11 cellular contexts compared by ENCODE assay signal in the genomic region with DNA sequence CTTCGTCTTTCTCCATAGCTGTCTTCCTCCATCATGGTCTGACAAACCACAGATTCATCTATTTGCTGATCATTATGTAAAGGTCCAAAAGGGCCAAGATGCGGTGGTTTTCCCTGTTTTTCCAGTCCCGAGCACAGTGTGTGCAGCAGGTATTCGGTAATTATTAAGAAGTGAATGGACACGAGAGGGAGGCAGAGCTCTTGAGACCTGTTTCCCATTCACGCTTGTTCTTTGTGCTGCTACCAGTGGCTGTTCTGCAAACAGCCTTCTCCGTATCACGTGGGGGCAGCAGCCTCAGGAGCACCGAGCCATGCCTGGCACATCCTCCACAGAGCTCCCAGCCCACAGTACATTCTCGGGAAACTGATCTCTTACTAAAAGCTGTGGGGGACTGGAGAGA. TPM values are rescaled to one million over a fixed set of nuclear protein-coding genes. Genes with fewer than 3 reads are reported as not detected.
DNase-seq lines count a peak whose midpoint lies in the region; ATAC-seq and TF ChIP-seq lines count a peak whose summit lies in the region.
"Had no signal": no experiment of that assay in that cellular context is flagged by ENCODE, and none has a peak within 500 bp of the region (broad histone marks: within the 10 kb centered on the region; RNA-seq: fewer than 3 reads in every experiment).

No MANE protein-coding gene starts in this region.

- peak overlapping the region; percentile 25 for H3K4me3 ChIP-seq in OCI-LY1 (ENCODE audit: low read depth, low read length, poor library complexity, severe bottlenecking)
- H3K4me3 ChIP-seq in right cardiac atrium (ENCODE audit: low read length), result no peak overlapping the region
- H3K4me3 ChIP-seq in stomach, result no peak overlapping the region
- H3K4me3 ChIP-seq in gastrocnemius medialis, result no peak overlapping the region
- no peak overlapping the region for H3K4me3 ChIP-seq in coronary artery

- TF ChIP-seq CTCF in OCI-LY1 (IDR thresholded peaks at IDR 0.05; ENCODE audit: low read length) (peak; percentile 11; the same call in 1 of the 2 replicates), stomach (IDR thresholded peaks at IDR 0.05) (peak in 1 of 7 experiments; percentile 49), gastrocnemius medialis (IDR thresholded peaks at IDR 0.05 in 4 of 5, conservative IDR thresholded peaks at IDR 0.05 in 1 of 5) (no peak), coronary artery (IDR thresholded peaks at IDR 0.05) (no peak)

- DNase-seq in NCI-H1436 (lab: John Stamatoyannopoulos, UW) (peak; percentile 9), NCI-H1436 treated with DMSO at 0.1 percent for 48 hours (lab: John Stamatoyannopoulos, UW) (no peak), right cardiac atrium (no peak), stomach (peak; percentile 50), gastrocnemius medialis (no peak), coronary artery (ENCODE audit: low spot score) (no peak)
- no peak for DNase-seq in activated T-cell treated with anti-CD3 and anti-CD28 coated beads, Interleukin-2, amount 50 U/mL, for 24 hours

- no peaks in the 10 kb centered on the region for H3K9me2 ChIP-seq in OCI-LY1 (ENCODE audit: low read depth, low read length)

- WGBS in right cardiac atrium, result 55% methylated on average over 10 of the region's 10 CpGs
- WGBS in stomach, 5 donors, result 30 to 45% (median 39%) methylated on average over 10 of the region's 10 CpGs

- no peak overlapping the region for H3K27ac Mint-ChIP-seq in activated T-cell treated with anti-CD3 and anti-CD28 coated beads, Interleukin-2, amount 50 U/mL, for 24 hours
- H3K27ac Mint-ChIP-seq: T-helper 1 cell treated with Interleukin-12 subunit alpha and Interleukin-12 subunit beta and Interleukin-4 antibody, amounts not matched to agents 30 μg/mL and 1 μg/mL, for 36 hours had no signal

- H3F3A ChIP-seq in OCI-LY1 (ENCODE audit: insufficient read depth, low read length), result no peaks in the 10 kb centered on the region

- H3K4me1 Mint-ChIP-seq in activated T-cell treated with anti-CD3 and anti-CD28 coated beads, Interleukin-2, amount 50 U/mL, for 24 hours (ENCODE audit: low read depth), result peaks cover 26% of the 10 kb centered on the region

- no peak overlapping the region for H3K9ac ChIP-seq in OCI-LY1 (ENCODE audit: low read length)

- H4K20me1 ChIP-seq in OCI-LY1 (ENCODE audit: insufficient read depth, low read length), result no peaks in the 10 kb centered on the region

- no peak overlapping the region for H2AFZ ChIP-seq in OCI-LY1 (ENCODE audit: low read length)

- peaks cover 8% of the 10 kb centered on the region for H3K27me3 Mint-ChIP-seq in activated T-cell treated with anti-CD3 and anti-CD28 coated beads, Interleukin-2, amount 50 U/mL, for 24 hours

- in situ Hi-C loops in gastrocnemius medialis (cut with MboI; ENCODE audit: low sequenced_read_pairs in 4 of 4), result no loop called here

- H3K4me1 ChIP-seq in OCI-LY1 (ENCODE audit: insufficient read depth, low read length, severe bottlenecking), result no peaks in the 10 kb centered on the region
- H3K4me1 ChIP-seq in right cardiac atrium (ENCODE audit: control insufficient read depth, insufficient read depth, low read length), result peaks cover 2% of the 10 kb centered on the region
- H3K4me1 ChIP-seq in stomach, result peaks cover 0 to 3% (median 1%) of the 10 kb centered on the region in 4 donors
- no peaks in the 10 kb centered on the region for H3K4me1 ChIP-seq in gastrocnemius medialis

- intact Hi-C loops in right cardiac atrium (cut with DNase I), result loop anchor here in 1 of 4 donors (10.0 kb wide), 1 partner anchor 83 kb away; no protein-coding TSS in a partner anchor
- intact Hi-C loops in stomach (cut with DNase I; ENCODE audit: low total_unique reads), result no loop called here
- intact Hi-C loops in gastrocnemius medialis (cut with DNase I; ENCODE audit: low total_unique reads), result no loop called here

- peak overlapping the region; percentile 42; the same call in 1 of the 2 replicates for H3K4me2 ChIP-seq in OCI-LY1 (ENCODE audit: low read length)

- H3K36me3 ChIP-seq in OCI-LY1 (ENCODE audit: insufficient read depth, low read length) (no peaks in the 10 kb centered on the region), stomach (no peaks in the 10 kb centered on the region), gastrocnemius medialis (no peaks in the 10 kb centered on the region)

- H3K27me3 ChIP-seq in OCI-LY1 (ENCODE audit: insufficient read depth, low read length), result peaks cover 9% of the 10 kb centered on the region; the same call in 1 of the 2 replicates
- no peaks in the 10 kb centered on the region for H3K27me3 ChIP-seq in right cardiac atrium (ENCODE audit: control insufficient read depth, insufficient read depth)
- no peaks in the 10 kb centered on the region for H3K27me3 ChIP-seq in stomach
- no peaks in the 10 kb centered on the region for H3K27me3 ChIP-seq in gastrocnemius medialis

- no peak overlapping the region for H3K4me3 Mint-ChIP-seq in activated T-cell treated with anti-CD3 and anti-CD28 coated beads, Interleukin-2, amount 50 U/mL, for 24 hours
- H3K4me3 Mint-ChIP-seq: T-helper 1 cell treated with Interleukin-12 subunit alpha and Interleukin-12 subunit beta and Interleukin-4 antibody, amounts not matched to agents 30 μg/mL and 1 μg/mL, for 36 hours had no signal

- H3K79me2 ChIP-seq in OCI-LY1 (ENCODE audit: insufficient read depth, low read length), result no peaks in the 10 kb centered on the region

- no peaks in the 10 kb centered on the region for H3K9me3 ChIP-seq in OCI-LY1 (ENCODE audit: low read length)
- no peaks in the 10 kb centered on the region for H3K9me3 ChIP-seq in right cardiac atrium (ENCODE audit: control insufficient read depth, low read length)
- no peaks in the 10 kb centered on the region for H3K9me3 ChIP-seq in stomach
- H3K9me3 ChIP-seq in gastrocnemius medialis, result no peaks in the 10 kb centered on the region

- ATAC-seq in right cardiac atrium (peak; percentile 69 to 89), gastrocnemius medialis (no peak)

- H3K9me3 Mint-ChIP-seq in activated T-cell treated with anti-CD3 and anti-CD28 coated beads, Interleukin-2, amount 50 U/mL, for 24 hours, result no peaks in the 10 kb centered on the region
- H3K9me3 Mint-ChIP-seq: T-helper 1 cell treated with Interleukin-12 subunit alpha and Interleukin-12 subunit beta and Interleukin-4 antibody, amounts not matched to agents 30 μg/mL and 1 μg/mL, for 36 hours had no signal

- no peaks in the 10 kb centered on the region for H3K36me3 Mint-ChIP-seq in activated T-cell treated with anti-CD3 and anti-CD28 coated beads, Interleukin-2, amount 50 U/mL, for 24 hours (ENCODE audit: low read depth)

- no peak for TF ChIP-seq POLR2A in stomach (IDR thresholded peaks at IDR 0.05)
- no peak for TF ChIP-seq POLR2A in gastrocnemius medialis (IDR thresholded peaks at IDR 0.05)

- TF ChIP-seq EP300 in stomach (IDR thresholded peaks at IDR 0.05), result no peak

- H3K27ac ChIP-seq in OCI-LY1 (ENCODE audit: low read depth, low read length, poor library complexity, severe bottlenecking) (no peak overlapping the region), right cardiac atrium (ENCODE audit: low read length) (no peak overlapping the region), stomach (no peak overlapping the region), gastrocnemius medialis (no peak overlapping the region), coronary artery (no peak overlapping the region)

RNA-seq across cellular contexts. Expression of gene CCDC70, which starts 50.3 kb away (rescaled TPM):
- total RNA-seq in right cardiac atrium (not detected), stomach (not detected), gastrocnemius medialis (not detected)
- polyA plus RNA-seq in right cardiac atrium (0.07 TPM), stomach (not detected)
- total RNA-seq: dermis microvascular lymphatic vessel endothelial cell, osteocyte had no signal

Comparison
In these comparisons a context has a peak if more than half of its experiments do, and no peak if none do; other contexts are left out.
1. DNase-seq: peak in NCI-H1436 (single experiment) and stomach (single experiment); none in NCI-H1436 treated with DMSO at 0.1 percent for 48 hours (single experiment), right cardiac atrium (0 of 3), gastrocnemius medialis (0 of 2), activated T-cell treated with anti-CD3 and anti-CD28 coated beads, Interleukin-2, amount 50 U/mL, for 24 hours (single experiment) and coronary artery (single experiment).
2. ATAC-seq: peak in right cardiac atrium (2 of 2); none in gastrocnemius medialis (0 of 2).